ENCODE assay signal across 8 cellular contexts in the genomic region with DNA sequence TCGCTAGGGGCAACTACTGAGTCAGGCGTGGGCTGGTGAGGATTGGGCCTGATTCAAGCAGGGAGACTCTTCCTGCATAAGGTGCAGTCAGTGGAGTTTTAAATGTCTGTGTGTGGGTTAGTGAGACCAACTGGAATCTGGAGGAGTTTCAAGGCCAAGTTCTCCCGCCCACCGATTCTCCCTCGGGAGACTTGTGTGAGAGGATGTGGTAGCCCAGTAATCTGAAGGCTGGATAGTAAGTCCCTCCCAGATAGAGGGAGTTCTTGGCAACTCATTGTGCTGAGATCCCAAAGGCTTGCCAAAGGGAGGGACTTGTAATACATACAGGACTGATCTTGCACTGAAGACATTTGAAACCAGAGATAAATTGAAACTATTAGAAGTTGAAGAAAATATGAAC. TPM values are rescaled to one million over a fixed set of nuclear protein-coding genes. Genes with fewer than 3 reads are reported as not detected.
A peak's percentile ranks its signal among the peaks of the same experiment; 100 is the strongest.
DNase-seq lines count a peak whose midpoint lies in the region; ATAC-seq, FAIRE-seq and TF ChIP-seq lines count a peak whose summit lies in the region.

No MANE protein-coding gene starts in this region.

- no peak overlapping the region for H3K27ac ChIP-seq in pancreas

- in situ Hi-C loops in astrocyte of the cerebellum (cut with HindIII; ENCODE audit: low sequenced_read_pairs), result no loop called here
- in situ Hi-C loops in G401 (cut with HindIII; ENCODE audit: low sequenced_read_pairs), result no loop called here

- no peaks in the 10 kb centered on the region for H3K36me3 ChIP-seq in pancreas

- TF ChIP-seq CTCF in astrocyte of the cerebellum (IDR thresholded peaks at IDR 0.05; ENCODE audit: low read depth, low read length, missing control alignments) (no peak), pancreas (IDR thresholded peaks at IDR 0.05) (no peak)

- no peaks in the 10 kb centered on the region for H3K4me1 ChIP-seq in pancreas

- H3K27me3 ChIP-seq in pancreas, result no peaks in the 10 kb centered on the region

- intact Hi-C loops in pancreas (cut with DNase I), result no loop called here

- no peaks in the 10 kb centered on the region for H3K9me3 ChIP-seq in pancreas

- H3K4me3 ChIP-seq in astrocyte of the cerebellum (ENCODE audit: low read depth, low read length) (no peak overlapping the region), pancreas (no peak overlapping the region)

- ATAC-seq in GM18861 (IDR thresholded peaks at IDR 0.05; ENCODE audit: unreplicated experiment), result peak; percentile 22
- ATAC-seq in HG02973 (IDR thresholded peaks at IDR 0.05; ENCODE audit: unreplicated experiment), result peak; percentile 47
- peak in 3 of 4 donors; percentile 57 to 67 (median 66) for ATAC-seq in pancreas

- no peak for FAIRE-seq in pancreas (lab: Jason Lieb, UNC)

- DNase-seq in astrocyte of the cerebellum (ENCODE audit: low read depth) (peak; percentile 85), pancreas (peak in 3 of 6 donors; percentile 11 to 17 (median 14)), cerebellum (ENCODE audit: low spot score) (no peak), G401 (ENCODE audit: low spot score) (no peak), SKM-1 treated with dmso at 0.1 percent for 144 hours (lab: John Stamatoyannopoulos, UW; ENCODE audit: unreplicated experiment) (no peak), NCI-H524 (lab: John Stamatoyannopoulos, UW) (no peak)

- WGBS in pancreas, 2 donors, result 34 to 38% methylated on average over 5 of the region's 5 CpGs

RNA-seq across cellular contexts. Expression of a gene that starts 51.8 kb away (rescaled TPM):
- total RNA-seq in pancreas (10 to 100 TPM in 4 of 6 donors, 1 to 10 TPM in 2; 6.5 to 12.4 (median 11.0) TPM), cerebellum (36.2 TPM)
- 1 to 10 TPM; 3.5 to 5.2 TPM for polyA plus RNA-seq in pancreas
- 26.8 and 44.0 TPM in 2 replicates for total RNA-seq in G401 (2014; rRNA removed; shearing (Covaris generic))
